18 cellular contexts compared by ENCODE assay signal in genomic region chr6:73797861-73798260, GRCh38.
A peak's percentile ranks its signal among the peaks of the same experiment; 100 is the strongest.
DNase-seq lines count a peak whose midpoint lies in the region; ATAC-seq, FAIRE-seq and TF ChIP-seq lines count a peak whose summit lies in the region.
"Had no signal": no experiment of that assay in that cellular context is flagged by ENCODE, and none has a peak within 500 bp of the region (broad histone marks: within the 10 kb centered on the region; RNA-seq: fewer than 3 reads in every experiment).

No MANE protein-coding gene starts in this region.

- no peak for TF ChIP-seq CTCF in fibroblast of lung (conservative IDR thresholded peaks at IDR 0.05 in 1 of 2, IDR thresholded peaks at IDR 0.05 in 1 of 2; ENCODE audit: low read depth in 1 of 2, low read length in 2 of 2)
- no peak for TF ChIP-seq CTCF in uterus (IDR thresholded peaks at IDR 0.05)
- no peak for TF ChIP-seq CTCF in BE2C (IDR thresholded peaks at IDR 0.05; ENCODE audit: low read depth, low read length)

- TF ChIP-seq POLR2A in uterus (IDR thresholded peaks at IDR 0.05), result no peak

- no peaks in the 10 kb centered on the region for H3K79me2 ChIP-seq in fibroblast of lung (ENCODE audit: control insufficient read depth, insufficient read depth, low read length)

- no peak for DNase-seq in activated naive CD8-positive, alpha-beta T cell treated with anti-CD3 and anti-CD28 coated beads, Interleukin-2, amount 50 U/mL, for 24 hours
- no peak for DNase-seq in activated naive CD8-positive, alpha-beta T cell treated with anti-CD3 and anti-CD28 coated beads for 36 hours
- DNase-seq in M059J (ENCODE audit: low read depth) (peak; percentile 36), fibroblast of lung (ENCODE audit: low read depth in 2 of 2) (no peak), uterus (no peak), urothelium cell line (ENCODE audit: low spot score) (no peak), BE2C (no peak), AML-193 (lab: John Stamatoyannopoulos, UW) (no peak)
- DNase-seq: Calu3; CD4-positive, alpha-beta memory T cell; DMS79; NCI-H187; NCI-H524 treated with DMSO at 0.1 percent for 48 hours; SIG-M5 had no signal

- no peak overlapping the region for H3K4me2 ChIP-seq in fibroblast of lung (ENCODE audit: extremely low read depth, insufficient read depth, low read length)
- H3K4me2 ChIP-seq: BLaER1, PC-9 had no signal

- no peak for FAIRE-seq in urothelium cell line (lab: Jason Lieb, UNC)
- FAIRE-seq: G401.6 had no signal

- H3K4me3 Mint-ChIP-seq in activated naive CD8-positive, alpha-beta T cell treated with anti-CD3 and anti-CD28 coated beads, Interleukin-2, amount 50 U/mL, for 24 hours, result no peak overlapping the region
- H3K4me3 Mint-ChIP-seq in activated naive CD8-positive, alpha-beta T cell treated with anti-CD3 and anti-CD28 coated beads for 36 hours, result no peak overlapping the region
- H3K4me3 Mint-ChIP-seq: CD4-positive, alpha-beta memory T cell had no signal

- H3K27ac Mint-ChIP-seq in activated naive CD8-positive, alpha-beta T cell treated with anti-CD3 and anti-CD28 coated beads, Interleukin-2, amount 50 U/mL, for 24 hours, result peak overlapping the region; percentile 21
- no peak overlapping the region for H3K27ac Mint-ChIP-seq in activated naive CD8-positive, alpha-beta T cell treated with anti-CD3 and anti-CD28 coated beads for 36 hours
- H3K27ac Mint-ChIP-seq: CD4-positive, alpha-beta memory T cell had no signal

- no peaks in the 10 kb centered on the region for H3K9me3 Mint-ChIP-seq in activated naive CD8-positive, alpha-beta T cell treated with anti-CD3 and anti-CD28 coated beads, Interleukin-2, amount 50 U/mL, for 24 hours
- no peaks in the 10 kb centered on the region for H3K9me3 Mint-ChIP-seq in activated naive CD8-positive, alpha-beta T cell treated with anti-CD3 and anti-CD28 coated beads for 36 hours
- H3K9me3 Mint-ChIP-seq: CD4-positive, alpha-beta memory T cell had no signal

- H3K9ac ChIP-seq in fibroblast of lung (ENCODE audit: insufficient read depth, low read length), result no peak overlapping the region
- H3K9ac ChIP-seq: BLaER1 had no signal

- H3K27me3 Mint-ChIP-seq in activated naive CD8-positive, alpha-beta T cell treated with anti-CD3 and anti-CD28 coated beads, Interleukin-2, amount 50 U/mL, for 24 hours, result no peaks in the 10 kb centered on the region
- H3K27me3 Mint-ChIP-seq in activated naive CD8-positive, alpha-beta T cell treated with anti-CD3 and anti-CD28 coated beads for 36 hours, result no peaks in the 10 kb centered on the region
- H3K27me3 Mint-ChIP-seq: CD4-positive, alpha-beta memory T cell had no signal

- H3K4me3 ChIP-seq in fibroblast of lung (replicated peaks in 1 of 4; ENCODE audit: control extremely low read depth in 1 of 4, insufficient read depth in 1 of 4, low read depth in 3 of 4, low read length in 4 of 4) (no peak overlapping the region), uterus (no peak overlapping the region), BE2C (ENCODE audit: low read depth, low read length) (no peak overlapping the region)
- H3K4me3 ChIP-seq: BLaER1, PC-9 had no signal

- H3K36me3 Mint-ChIP-seq in activated naive CD8-positive, alpha-beta T cell treated with anti-CD3 and anti-CD28 coated beads, Interleukin-2, amount 50 U/mL, for 24 hours (ENCODE audit: low read depth), result peaks cover 7% of the 10 kb centered on the region
- no peaks in the 10 kb centered on the region for H3K36me3 Mint-ChIP-seq in activated naive CD8-positive, alpha-beta T cell treated with anti-CD3 and anti-CD28 coated beads for 36 hours
- H3K36me3 Mint-ChIP-seq: CD4-positive, alpha-beta memory T cell had no signal

- intact Hi-C loops in uterus (cut with DNase I; ENCODE audit: low total_unique reads), result no loop called here

- peak overlapping the region; percentile 71 for H3K27ac ChIP-seq in fibroblast of lung (ENCODE audit: insufficient read depth, low read length)
- peak overlapping the region; percentile 53 to 81 for H3K27ac ChIP-seq in uterus
- H3K27ac ChIP-seq: BLaER1, PC-9, RWPE1 had no signal

- H4K20me1 ChIP-seq in fibroblast of lung (ENCODE audit: control insufficient read depth, extremely low read depth, insufficient read depth, low read length), result no peaks in the 10 kb centered on the region
- H4K20me1 ChIP-seq: BLaER1 had no signal

- H3K4me1 ChIP-seq in fibroblast of lung (ENCODE audit: control insufficient read depth, extremely low read depth, insufficient read depth, low read length) (peaks cover 3% of the 10 kb centered on the region), uterus (peaks cover 0 to 15% of the 10 kb centered on the region in 2 donors), BE2C (no peaks in the 10 kb centered on the region)
- H3K4me1 ChIP-seq: BLaER1 had no signal

- H3K36me3 ChIP-seq in fibroblast of lung (ENCODE audit: control insufficient read depth, insufficient read depth, low read length) (no peaks in the 10 kb centered on the region), uterus (no peaks in the 10 kb centered on the region), BE2C (no peaks in the 10 kb centered on the region)
- H3K36me3 ChIP-seq: BLaER1 had no signal

- no peak overlapping the region for H2AFZ ChIP-seq in fibroblast of lung (ENCODE audit: low read length)
- H2AFZ ChIP-seq: PC-9 had no signal

- H3K9me3 ChIP-seq in fibroblast of lung (ENCODE audit: control insufficient read depth, insufficient read depth, low read depth, low read length) (no peaks in the 10 kb centered on the region), uterus (no peaks in the 10 kb centered on the region), BE2C (no peaks in the 10 kb centered on the region)
- H3K9me3 ChIP-seq: BLaER1 had no signal

- H3K4me1 Mint-ChIP-seq in activated naive CD8-positive, alpha-beta T cell treated with anti-CD3 and anti-CD28 coated beads, Interleukin-2, amount 50 U/mL, for 24 hours, result peaks cover 14% of the 10 kb centered on the region
- peaks cover 9% of the 10 kb centered on the region for H3K4me1 Mint-ChIP-seq in activated naive CD8-positive, alpha-beta T cell treated with anti-CD3 and anti-CD28 coated beads for 36 hours
- H3K4me1 Mint-ChIP-seq: CD4-positive, alpha-beta memory T cell had no signal

- H3K27me3 ChIP-seq in fibroblast of lung (ENCODE audit: control insufficient read depth, insufficient read depth, low read length), result no peaks in the 10 kb centered on the region
- H3K27me3 ChIP-seq in uterus, result no peaks in the 10 kb centered on the region
- H3K27me3 ChIP-seq in BE2C, result no peaks in the 10 kb centered on the region
- H3K27me3 ChIP-seq: BLaER1 had no signal

- ATAC-seq in activated naive CD8-positive, alpha-beta T cell treated with anti-CD3 and anti-CD28 coated beads, Interleukin-2, amount 50 U/mL, for 24 hours, result no peak
